Comparison of ENCODE assay signal across 21 cellular contexts in genomic region chr15:85031944-85032587, GRCh38. TPM values are rescaled to one million over a fixed set of nuclear protein-coding genes. Genes with fewer than 3 reads are reported as not detected.
DNase-seq lines count a peak whose midpoint lies in the region; ATAC-seq, FAIRE-seq and TF ChIP-seq lines count a peak whose summit lies in the region.
"Had no signal": no experiment of that assay in that cellular context is flagged by ENCODE, and none has a peak within 500 bp of the region (broad histone marks: within the 10 kb centered on the region; RNA-seq: fewer than 3 reads in every experiment).

No MANE protein-coding gene starts in this region.

- DNase-seq in Calu3: no peak
- DNase-seq in WTC11 (ENCODE audit: low spot score): no peak
- no peak for DNase-seq in kidney
- no peak for DNase-seq in smooth muscle cell (lab: John Stamatoyannopoulos, UW; ENCODE audit: unreplicated experiment)
- DNase-seq in superior temporal gyrus (ENCODE audit: extremely low spot score): no peak
- DNase-seq in DMS114 treated with DMSO at 0.1 percent for 48 hours (lab: John Stamatoyannopoulos, UW; ENCODE audit: unreplicated experiment): no peak
- DNase-seq: activated CD4-positive, alpha-beta T cell treated with anti-CD3 and anti-CD28 coated beads for 36 hours; activated naive CD4-positive, alpha-beta T cell treated with anti-CD3 and anti-CD28 coated beads, Interleukin-2, amount 10 ng/mL, durations not matched to agents 7 days and 5 days; activated T-cell treated with anti-CD3 and anti-CD28 coated beads for 4 hours; DMS153; head of caudate nucleus; kidney glomerular epithelial cell; NCI-H1092; stimulated activated CD4-positive, alpha-beta T cell treated with anti-CD3 and anti-CD28 coated beads, Interleukin-4, amount 100 ng/mL, for 4 hours; stimulated activated CD8-positive, alpha-beta memory T cell treated with anti-CD3 and anti-CD28 coated beads, Interleukin-4, amount 100 ng/mL, for 48 hours; T-helper 9 cell had no signal

- no TSS peak for BruUV-seq in Calu3 (replicated peaks; lab: Mats Ljungman, UMichigan)

- H3K27ac ChIP-seq in kidney (ENCODE audit: low read depth in 2 of 2, low read length in 2 of 2) (peak overlapping the region; percentile 27 to 72), smooth muscle cell (ENCODE audit: low read depth) (no peak overlapping the region)
- H3K27ac ChIP-seq: KMS-11, thoracic aorta had no signal

- no peak overlapping the region for H3K9ac ChIP-seq in kidney (ENCODE audit: low read length in 2 of 2)
- no peak overlapping the region for H3K9ac ChIP-seq in smooth muscle cell (ENCODE audit: low read depth)
- H3K9ac ChIP-seq: KMS-11 had no signal

- intact Hi-C loops in Calu3 (cut with micrococcal nuclease; ENCODE audit: unreplicated experiment) (no loop called here), kidney (cut with DNase I) (no loop called here)

- H3K4me3 Mint-ChIP-seq in Calu3 (ENCODE audit: low read depth, unreplicated experiment) (no peak overlapping the region), WTC11 (no peak overlapping the region)
- H3K4me3 Mint-ChIP-seq: activated CD4-positive, alpha-beta T cell treated with anti-CD3 and anti-CD28 coated beads for 36 hours; activated naive CD4-positive, alpha-beta T cell treated with anti-CD3 and anti-CD28 coated beads, Interleukin-2, amount 10 ng/mL, durations not matched to agents 7 days and 5 days had no signal

- no peaks in the 10 kb centered on the region for H3K9me3 ChIP-seq in kidney (ENCODE audit: control insufficient read depth in 1 of 2, low read length in 2 of 2)
- no peaks in the 10 kb centered on the region for H3K9me3 ChIP-seq in smooth muscle cell (replicated peaks; ENCODE audit: low read depth)
- H3K9me3 ChIP-seq: thoracic aorta had no signal

- WGBS in smooth muscle cell (ENCODE audit: low lambda C conversion rate): 74% methylated on average over 2 of the region's 2 CpGs

- peak; percentile 32 for FAIRE-seq in kidney (lab: Jason Lieb, UNC)
- FAIRE-seq: bronchial epithelial cell, H1 had no signal

- H3K79me2 ChIP-seq in smooth muscle cell (ENCODE audit: low read depth): peaks cover 29% of the 10 kb centered on the region

- H3K4me3 ChIP-seq in kidney (ENCODE audit: low read length in 2 of 2) (peak overlapping the region in 1 of 2 donors; percentile 32), smooth muscle cell (peak overlapping the region; percentile 5)
- H3K4me3 ChIP-seq: thoracic aorta had no signal

- no peak for TF ChIP-seq CTCF in Calu3 (IDR thresholded peaks at IDR 0.05; ENCODE audit: unreplicated experiment)
- no peak for TF ChIP-seq CTCF in WTC11 (IDR thresholded peaks at IDR 0.05)
- TF ChIP-seq CTCF in kidney (IDR thresholded peaks at IDR 0.05; ENCODE audit: borderline replicate concordance, extremely low read depth, insufficient read depth): no peak
- TF ChIP-seq CTCF in smooth muscle cell (IDR thresholded peaks at IDR 0.05; ENCODE audit: borderline replicate concordance, insufficient read depth, poor library complexity, severe bottlenecking): no peak

- peaks cover 32% of the 10 kb centered on the region for H4K20me1 ChIP-seq in smooth muscle cell (ENCODE audit: low read depth)

- H3K27me3 ChIP-seq in smooth muscle cell (ENCODE audit: low read depth): no peaks in the 10 kb centered on the region

- H3K4me1 Mint-ChIP-seq in Calu3 (ENCODE audit: low read depth, unreplicated experiment) (peaks cover 68% of the 10 kb centered on the region), WTC11 (peaks cover 52% of the 10 kb centered on the region)

- POLR2A ChIA-PET in WTC11 (lab: Charles Lee): interaction anchor here (0.5 kb wide), 1 partner anchor 286 kb away, joined by 3 read pairs; no protein-coding TSS in a partner anchor

- no peaks in the 10 kb centered on the region for H3F3A ChIP-seq in smooth muscle cell (ENCODE audit: low read depth)

- no peak overlapping the region for H3K4me2 ChIP-seq in smooth muscle cell
- H3K4me2 ChIP-seq: KMS-11 had no signal

- peaks cover 38 to 44% of the 10 kb centered on the region in 2 donors for H3K4me1 ChIP-seq in kidney (ENCODE audit: control insufficient read depth in 1 of 2, insufficient read depth in 1 of 2, low read depth in 1 of 2, low read length in 2 of 2)
- H3K4me1 ChIP-seq in smooth muscle cell (ENCODE audit: low read depth): peaks cover 16% of the 10 kb centered on the region

- peak overlapping the region; percentile 14 for H3K27ac Mint-ChIP-seq in Calu3 (ENCODE audit: unreplicated experiment)
- H3K27ac Mint-ChIP-seq in WTC11: peak overlapping the region; percentile 41; the same call in 1 of the 2 replicates
- H3K27ac Mint-ChIP-seq: activated CD4-positive, alpha-beta T cell treated with anti-CD3 and anti-CD28 coated beads for 36 hours had no signal

- no peaks in the 10 kb centered on the region for H3K36me3 Mint-ChIP-seq in Calu3 (ENCODE audit: insufficient read depth, unreplicated experiment)
- H3K36me3 Mint-ChIP-seq in WTC11: no peaks in the 10 kb centered on the region
- H3K36me3 Mint-ChIP-seq: activated naive CD4-positive, alpha-beta T cell treated with anti-CD3 and anti-CD28 coated beads, Interleukin-2, amount 10 ng/mL, durations not matched to agents 7 days and 5 days had no signal

- no peaks in the 10 kb centered on the region for H3K27me3 Mint-ChIP-seq in Calu3 (ENCODE audit: unreplicated experiment)
- no peaks in the 10 kb centered on the region for H3K27me3 Mint-ChIP-seq in WTC11 (ENCODE audit: low read depth)
- H3K27me3 Mint-ChIP-seq: activated CD4-positive, alpha-beta T cell treated with anti-CD3 and anti-CD28 coated beads for 36 hours; activated naive CD4-positive, alpha-beta T cell treated with anti-CD3 and anti-CD28 coated beads, Interleukin-2, amount 10 ng/mL, durations not matched to agents 7 days and 5 days had no signal

- no peaks in the 10 kb centered on the region for H3K36me3 ChIP-seq in kidney (ENCODE audit: control insufficient read depth in 1 of 2, insufficient read depth in 2 of 2, low read length in 2 of 2)
- no peaks in the 10 kb centered on the region for H3K36me3 ChIP-seq in smooth muscle cell (ENCODE audit: low read depth)
- H3K36me3 ChIP-seq: thoracic aorta had no signal

- CTCF ChIA-PET in Calu3 (lab: Charles Lee): interaction anchor here (1.0 to 1.6 kb wide), 2 partner anchors 12 to 15 kb away, joined by 3 to 5 read pairs; no protein-coding TSS in a partner anchor
- CTCF ChIA-PET in WTC11 (lab: Charles Lee): interaction anchor here (1.0 to 2.3 kb wide), 4 partner anchors 11 to 104 kb away, joined by 3 to 8 read pairs (median 3); no protein-coding TSS in a partner anchor

- H2AFZ ChIP-seq in smooth muscle cell (ENCODE audit: low read depth): no peak overlapping the region

- H3K9me3 Mint-ChIP-seq in Calu3 (ENCODE audit: low read depth, unreplicated experiment): no peaks in the 10 kb centered on the region
- no peaks in the 10 kb centered on the region for H3K9me3 Mint-ChIP-seq in WTC11
- H3K9me3 Mint-ChIP-seq: activated naive CD4-positive, alpha-beta T cell treated with anti-CD3 and anti-CD28 coated beads, Interleukin-2, amount 10 ng/mL, durations not matched to agents 7 days and 5 days had no signal

- peak; percentile 62 for ATAC-seq in WTC11
- ATAC-seq in HG03571 (IDR thresholded peaks at IDR 0.05; ENCODE audit: unreplicated experiment): no peak
- ATAC-seq: activated CD4-positive, alpha-beta T cell treated with anti-CD3 and anti-CD28 coated beads for 36 hours had no signal

TF ChIP-seq in WTC11, 78 proteins besides CTCF, POLR2A, EP300 and RAD21 (continues in another document):
- TF ChIP-seq CBFB (CRISPR knock-in tag; IDR thresholded peaks at IDR 0.05; ENCODE audit: low read depth) (no peak), JAZF1 (CRISPR knock-in tag; IDR thresholded peaks at IDR 0.05) (no peak), FOXK1 (CRISPR knock-in tag; IDR thresholded peaks at IDR 0.05) (no peak), ATF2 (CRISPR knock-in tag; IDR thresholded peaks at IDR 0.05; ENCODE audit: borderline replicate concordance, low read depth) (no peak), ATF3 (CRISPR knock-in tag; conservative IDR thresholded peaks at IDR 0.05) (no peak), RORB (CRISPR knock-in tag; IDR thresholded peaks at IDR 0.05) (no peak), ZBTB43 (CRISPR knock-in tag; IDR thresholded peaks at IDR 0.05) (no peak), NR3C1 (CRISPR knock-in tag; conservative IDR thresholded peaks at IDR 0.05; ENCODE audit: low read depth) (no peak), JUN (CRISPR knock-in tag; IDR thresholded peaks at IDR 0.05) (no peak)

RNA-seq across cellular contexts. Expression of gene PDE8A, which starts 50.4 kb away (rescaled TPM):
- total RNA-seq in Calu3 (2022) (65.9 and 66.5 TPM in 2 replicates), WTC11 (2021) (10.2 to 13.9 TPM (median 12.7 TPM) in 3 replicates), kidney (37.5 TPM), smooth muscle cell (17.5 and 19.8 TPM in 2 replicates)
- polyA plus RNA-seq in kidney (ENCODE audit: insufficient read depth, low read depth, low replicate concordance) (20.3 TPM), smooth muscle cell (4.3 and 5.5 TPM in 2 replicates)
